In the genomic region with DNA sequence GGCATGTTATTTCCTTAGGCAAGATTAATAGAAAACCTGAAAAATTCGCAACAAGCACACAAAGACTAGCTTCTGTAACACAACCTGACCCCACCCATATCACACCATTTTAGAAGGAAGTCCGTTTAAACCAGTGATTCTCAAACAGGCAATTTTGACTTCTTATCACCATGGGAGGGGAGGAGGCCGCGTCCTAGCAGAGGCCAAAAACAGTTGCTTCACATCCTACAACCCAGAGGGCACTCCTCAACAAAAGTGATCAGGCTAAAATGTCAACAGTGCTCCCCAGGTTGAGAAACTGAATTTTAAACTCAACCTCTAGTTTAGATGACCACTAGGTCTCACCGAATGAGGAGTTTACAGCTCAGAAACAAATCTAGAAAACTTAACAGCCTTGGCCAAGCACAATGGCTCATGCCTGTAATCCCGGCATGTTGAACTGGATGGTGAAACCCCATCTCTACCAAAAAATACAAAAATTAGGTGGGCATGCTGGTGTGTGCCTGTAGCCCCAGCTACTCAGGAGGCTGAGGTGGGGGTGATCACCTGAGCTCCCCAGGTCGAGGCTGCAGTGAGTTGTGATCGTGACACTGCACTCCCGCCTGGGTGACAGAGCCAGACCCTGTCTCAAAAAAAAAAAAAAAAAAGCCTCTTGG, we compare ENCODE assay signal across 9 cellular contexts. TPM values are rescaled to one million over a fixed set of nuclear protein-coding genes. Genes with fewer than 3 reads are reported as not detected.
A peak's percentile ranks its signal among the peaks of the same experiment; 100 is the strongest.
DNase-seq lines count a peak whose midpoint lies in the region; ATAC-seq, FAIRE-seq and TF ChIP-seq lines count a peak whose summit lies in the region.
"Had no signal": no experiment of that assay in that cellular context is flagged by ENCODE, and none has a peak within 500 bp of the region (broad histone marks: within the 10 kb centered on the region; RNA-seq: fewer than 3 reads in every experiment).

No MANE protein-coding gene starts in this region.

- H3K4me1 ChIP-seq in keratinocyte (ENCODE audit: control insufficient read depth, extremely low read depth, insufficient read depth, low read length): peaks cover 43% of the 10 kb centered on the region
- peaks cover 69% of the 10 kb centered on the region for H3K4me1 ChIP-seq in upper lobe of right lung

- H3K36me3 Mint-ChIP-seq in activated naive CD4-positive, alpha-beta T cell treated with anti-CD3 and anti-CD28 coated beads, Interleukin-2, amount 10 ng/mL, durations not matched to agents 7 days and 5 days: peaks cover 67% of the 10 kb centered on the region
- peaks cover 26 to 42% of the 10 kb centered on the region in 2 donors for H3K36me3 Mint-ChIP-seq in activated T-cell treated with anti-CD3 and anti-CD28 coated beads, Interleukin-2, amount 50 U/mL, for 72 hours (ENCODE audit: insufficient read depth in 2 of 2)

- peaks cover 5% of the 10 kb centered on the region for H3K27me3 Mint-ChIP-seq in activated naive CD4-positive, alpha-beta T cell treated with anti-CD3 and anti-CD28 coated beads, Interleukin-2, amount 10 ng/mL, durations not matched to agents 7 days and 5 days
- H3K27me3 Mint-ChIP-seq in activated T-cell treated with anti-CD3 and anti-CD28 coated beads, Interleukin-2, amount 50 U/mL, for 72 hours (ENCODE audit: low read depth): no peaks in the 10 kb centered on the region

- no peak for FAIRE-seq in keratinocyte (lab: Jason Lieb, UNC)
- FAIRE-seq: endometrium had no signal

- DNase-seq in activated naive CD4-positive, alpha-beta T cell treated with anti-CD3 and anti-CD28 coated beads, Interleukin-2, amount 10 ng/mL, durations not matched to agents 7 days and 5 days: no peak
- no peak for DNase-seq in activated naive CD4-positive, alpha-beta T cell treated with Interleukin-2 at 50 U/mL for 16 hours
- no peak for DNase-seq in activated T-cell treated with anti-CD3 and anti-CD28 coated beads, Interleukin-2, amount 50 U/mL, for 72 hours
- no peak for DNase-seq in keratinocyte (ENCODE audit: low read depth, low spot score)
- DNase-seq in upper lobe of right lung: no peak
- DNase-seq in ACHN: no peak

- CTCF ChIA-PET in activated naive CD4-positive, alpha-beta T cell treated with anti-CD3 and anti-CD28 coated beads, Interleukin-2, amount 10 ng/mL, durations not matched to agents 7 days and 5 days (lab: Charles Lee): interaction anchor here (1.6 to 1.7 kb wide), 3 partner anchors 9 to 31 kb away, joined by 5 to 7 read pairs (median 6); no protein-coding TSS in a partner anchor

- intact Hi-C loops in upper lobe of right lung (cut with DNase I): no loop called here

- H3K9me3 ChIP-seq in keratinocyte (ENCODE audit: control insufficient read depth, low read depth, low read length) (no peaks in the 10 kb centered on the region), upper lobe of right lung (no peaks in the 10 kb centered on the region)

- H3K4me2 ChIP-seq in keratinocyte (ENCODE audit: control insufficient read depth, extremely low read depth, insufficient read depth, low read depth, low read length): peak overlapping the region; percentile 99

- no peaks in the 10 kb centered on the region for H3K27me3 ChIP-seq in keratinocyte (ENCODE audit: control insufficient read depth, extremely low read depth, insufficient read depth, low read length)
- no peaks in the 10 kb centered on the region for H3K27me3 ChIP-seq in upper lobe of right lung

- H3K27ac ChIP-seq in keratinocyte (ENCODE audit: control insufficient read depth, insufficient read depth, low read length): peak overlapping the region; percentile 98
- H3K27ac ChIP-seq in upper lobe of right lung: peak overlapping the region; percentile 99

- no peak for ATAC-seq in activated T-cell treated with anti-CD3 and anti-CD28 coated beads, Interleukin-2, amount 50 U/mL, for 72 hours (replicated peaks in 1 of 2)
- ATAC-seq in upper lobe of right lung (no peak), GM18511 (IDR thresholded peaks at IDR 0.05; ENCODE audit: unreplicated experiment) (no peak), HG03025 (IDR thresholded peaks at IDR 0.05; ENCODE audit: low FRiP score, unreplicated experiment) (no peak)

- peaks cover 63% of the 10 kb centered on the region for H3K4me1 Mint-ChIP-seq in activated naive CD4-positive, alpha-beta T cell treated with anti-CD3 and anti-CD28 coated beads, Interleukin-2, amount 10 ng/mL, durations not matched to agents 7 days and 5 days
- peaks cover 65% of the 10 kb centered on the region for H3K4me1 Mint-ChIP-seq in activated T-cell treated with anti-CD3 and anti-CD28 coated beads, Interleukin-2, amount 50 U/mL, for 72 hours (ENCODE audit: low read depth)

- in situ Hi-C loops in ACHN (cut with HindIII; ENCODE audit: low pct_ligation_motif_present, low pct_unique_long_range_greater_than_20kb, low sequenced_read_pairs): no loop called here

- H3K4me3 ChIP-seq in keratinocyte (ENCODE audit: control insufficient read depth in 2 of 3, extremely low read depth in 1 of 3, insufficient read depth in 2 of 3, low read depth in 1 of 3, low read length in 3 of 3): peak overlapping the region in 2 of 3 experiments; percentile 95 to 97
- H3K4me3 ChIP-seq in upper lobe of right lung: peak overlapping the region; percentile 96

- peaks cover 6% of the 10 kb centered on the region for H3K9me1 ChIP-seq in keratinocyte (ENCODE audit: control insufficient read depth, extremely low read depth, insufficient read depth, low read length)

- peaks cover 4 to 48% of the 10 kb centered on the region in 2 experiments for H3K36me3 ChIP-seq in keratinocyte (ENCODE audit: control insufficient read depth in 2 of 2, extremely low read depth in 1 of 2, insufficient read depth in 2 of 2, low read length in 2 of 2)
- H3K36me3 ChIP-seq in upper lobe of right lung: no peaks in the 10 kb centered on the region

- H3K9ac ChIP-seq in keratinocyte (ENCODE audit: control insufficient read depth, extremely low read depth, insufficient read depth, low read length): peak overlapping the region; percentile 99

- H3K27ac Mint-ChIP-seq in activated naive CD4-positive, alpha-beta T cell treated with anti-CD3 and anti-CD28 coated beads, Interleukin-2, amount 10 ng/mL, durations not matched to agents 7 days and 5 days: peak overlapping the region; percentile 95
- peak overlapping the region; percentile 99 for H3K27ac Mint-ChIP-seq in activated T-cell treated with anti-CD3 and anti-CD28 coated beads, Interleukin-2, amount 50 U/mL, for 72 hours

- dilution Hi-C loops in keratinocyte (cut with MboI; ENCODE audit: extremely low pct_ligation_motif_present, low sequenced_read_pairs): no loop called here

- H3K79me2 ChIP-seq in keratinocyte (ENCODE audit: control insufficient read depth, insufficient read depth, low read length): peaks cover 90% of the 10 kb centered on the region

- H4K20me1 ChIP-seq in keratinocyte (ENCODE audit: control insufficient read depth, extremely low read depth, insufficient read depth, low read length): peaks cover 49% of the 10 kb centered on the region

- TF ChIP-seq CTCF in keratinocyte (optimal IDR thresholded peaks at IDR 0.05 in 1 of 3, IDR thresholded peaks at IDR 0.05 in 1 of 3, conservative IDR thresholded peaks at IDR 0.05 in 1 of 3; ENCODE audit: extremely low read depth in 1 of 3, insufficient read depth in 2 of 3, low read length in 3 of 3): no peak
- no peak for TF ChIP-seq CTCF in upper lobe of right lung (IDR thresholded peaks at IDR 0.05)

- no peak overlapping the region for H2AFZ ChIP-seq in keratinocyte (ENCODE audit: control insufficient read depth, low read length)

- no peaks in the 10 kb centered on the region for H3K9me3 Mint-ChIP-seq in activated naive CD4-positive, alpha-beta T cell treated with anti-CD3 and anti-CD28 coated beads, Interleukin-2, amount 10 ng/mL, durations not matched to agents 7 days and 5 days
- no peaks in the 10 kb centered on the region for H3K9me3 Mint-ChIP-seq in activated T-cell treated with anti-CD3 and anti-CD28 coated beads, Interleukin-2, amount 50 U/mL, for 72 hours

- peak overlapping the region; percentile 100 for H3K4me3 Mint-ChIP-seq in activated naive CD4-positive, alpha-beta T cell treated with anti-CD3 and anti-CD28 coated beads, Interleukin-2, amount 10 ng/mL, durations not matched to agents 7 days and 5 days
- peak overlapping the region; percentile 98 to 100 for H3K4me3 Mint-ChIP-seq in activated T-cell treated with anti-CD3 and anti-CD28 coated beads, Interleukin-2, amount 50 U/mL, for 72 hours

RNA-seq across cellular contexts. Expression of gene SNX5, which starts 3.4 kb away (rescaled TPM):
- total RNA-seq in activated T-cell treated with anti-CD3 and anti-CD28 coated beads, Interleukin-2, amount 50 U/mL, for 72 hours: 100 to 1,000 TPM; 207 to 208 TPM
- 92.9 to 187 TPM (median 109 TPM) in 3 replicates for polyA plus RNA-seq in keratinocyte
- polyA plus RNA-seq in keratinocyte (2011; ENCODE audit: low read depth): 96.8 TPM
- 73.4 and 128 TPM in 2 replicates for polyA plus RNA-seq in keratinocyte (2011; cell fraction: cytosol; rRNA removed)
- polyA plus RNA-seq in keratinocyte (2011; cell fraction: nucleus; rRNA removed): 144 and 183 TPM in 2 replicates
- 55.2 and 90.6 TPM in 2 replicates for polyA plus RNA-seq in keratinocyte (2012; ENCODE audit: low replicate concordance)
- polyA minus RNA-seq in keratinocyte: 43.9 to 130 TPM (median 59.9 TPM) in 3 replicates
- 58.3 TPM for polyA minus RNA-seq in keratinocyte (2011; cell fraction: cytosol; rRNA and poly(A)+ RNA removed)
- 87.9 and 122 TPM in 2 replicates for polyA minus RNA-seq in keratinocyte (2011; cell fraction: nucleus; rRNA and poly(A)+ RNA removed)
- total RNA-seq in upper lobe of right lung: 86.6 TPM

RNA-seq across cellular contexts. Expression of gene MGME1, which starts 3.6 kb away (rescaled TPM):
- total RNA-seq in activated T-cell treated with anti-CD3 and anti-CD28 coated beads, Interleukin-2, amount 50 U/mL, for 72 hours: 10 to 100 TPM; 41.1 to 47.0 TPM
- polyA plus RNA-seq in keratinocyte: 20.3 to 31.6 TPM (median 23.6 TPM) in 3 replicates
- 51.0 TPM for polyA plus RNA-seq in keratinocyte (2011; ENCODE audit: low read depth)
- polyA plus RNA-seq in keratinocyte (2011; cell fraction: cytosol; rRNA removed): 19.0 and 26.9 TPM in 2 replicates
- 33.0 and 33.5 TPM in 2 replicates for polyA plus RNA-seq in keratinocyte (2011; cell fraction: nucleus; rRNA removed)
- polyA plus RNA-seq in keratinocyte (2012; ENCODE audit: low replicate concordance): 22.3 and 24.8 TPM in 2 replicates
- 5.7 to 17.6 TPM (median 10.6 TPM) in 3 replicates for polyA minus RNA-seq in keratinocyte
- polyA minus RNA-seq in keratinocyte (2011; cell fraction: cytosol; rRNA and poly(A)+ RNA removed): 23.2 TPM
- 11.6 and 27.5 TPM in 2 replicates for polyA minus RNA-seq in keratinocyte (2011; cell fraction: nucleus; rRNA and poly(A)+ RNA removed)
- 10.2 TPM for total RNA-seq in upper lobe of right lung
